Comparison of ENCODE assay signal across 8 cellular contexts in the genomic region with DNA sequence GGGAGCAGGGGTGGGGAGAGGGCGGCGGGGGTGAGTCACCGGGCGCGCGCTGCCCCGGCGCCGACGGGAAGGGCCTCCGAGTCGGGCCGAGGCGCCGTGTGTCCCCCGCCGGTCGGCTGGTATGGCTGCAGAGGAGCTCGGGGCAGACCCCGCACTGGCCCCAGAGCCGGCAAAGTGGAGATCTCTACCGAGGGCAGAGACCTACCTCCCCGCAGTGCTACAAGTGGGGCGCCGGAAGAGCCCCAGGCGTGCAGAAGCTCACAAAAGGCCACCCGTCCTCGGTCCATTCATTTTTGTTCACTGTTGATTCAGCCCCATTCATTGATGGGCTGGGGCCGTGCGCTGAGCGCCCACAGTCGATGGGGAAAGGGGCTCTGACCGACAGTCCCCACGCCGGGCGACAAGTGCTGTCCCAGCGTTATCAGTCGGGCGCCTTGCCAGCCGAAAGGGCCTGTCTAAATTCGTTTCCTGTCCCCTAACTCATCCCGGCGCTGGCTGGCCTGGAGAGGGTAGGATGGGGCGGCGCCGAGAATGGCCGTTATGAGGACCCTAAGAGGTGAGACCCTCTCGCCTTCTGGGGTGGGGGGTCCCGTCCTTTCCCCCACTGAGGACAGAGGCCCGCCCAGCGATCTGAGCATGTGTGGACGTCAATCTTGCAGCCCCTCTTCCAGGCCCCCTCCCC. TPM values are rescaled to one million over a fixed set of nuclear protein-coding genes. Genes with fewer than 3 reads are reported as not detected.
DNase-seq lines count a peak whose midpoint lies in the region; TF ChIP-seq lines count a peak whose summit lies in the region.

No MANE protein-coding gene starts in this region.

- H3K9me3 Mint-ChIP-seq in activated naive CD4-positive, alpha-beta T cell treated with anti-CD3 and anti-CD28 coated beads, Interleukin-2, amount 50 U/mL, for 24 hours, result no peaks in the 10 kb centered on the region

- TF ChIP-seq EP300 in sigmoid colon (IDR thresholded peaks at IDR 0.05), result no peak

- peak; percentile 62 for DNase-seq in stimulated activated CD4-positive, alpha-beta T cell treated with anti-CD3 and anti-CD28 coated beads, Interleukin-15, amount 100 ng/mL, for 24 hours
- no peak for DNase-seq in stimulated activated CD4-positive, alpha-beta T cell treated with anti-CD3 and anti-CD28 coated beads, Interleukin-12 subunit alpha, Interleukin-12 subunit beta, amount 100 ng/mL, for 4 hours
- peak; percentile 54 for DNase-seq in NB4 (ENCODE audit: low read depth)
- DNase-seq in right atrium auricular region (ENCODE audit: low spot score), result no peak
- peak; percentile 83 for DNase-seq in sigmoid colon
- DNase-seq in OCI-M2 (lab: John Stamatoyannopoulos, UW; ENCODE audit: unreplicated experiment), result no peak
- no peak for DNase-seq in SKM-1 (lab: John Stamatoyannopoulos, UW; ENCODE audit: unreplicated experiment)

- H3K27ac ChIP-seq in right atrium auricular region (peak overlapping the region; percentile 98 to 100), sigmoid colon (peak overlapping the region; percentile 98 to 100 (median 99))

- TF ChIP-seq CTCF in NB4 (IDR thresholded peaks at IDR 0.05; ENCODE audit: low read depth, low read length) (no peak), right atrium auricular region (IDR thresholded peaks at IDR 0.05) (peak in 1 of 2 donors; percentile 9), sigmoid colon (IDR thresholded peaks at IDR 0.05) (no peak)

- TF ChIP-seq POLR2A in NB4 (IDR thresholded peaks at IDR 0.05; ENCODE audit: extremely low read depth, insufficient read length), result peak; percentile 17
- TF ChIP-seq POLR2A in sigmoid colon (IDR thresholded peaks at IDR 0.05), result no peak

- H3K4me1 ChIP-seq in right atrium auricular region (peaks cover 0 to 51% of the 10 kb centered on the region in 2 donors), sigmoid colon (peaks cover 0 to 44% (median 31%) of the 10 kb centered on the region in 4 donors)

- H3K4me3 ChIP-seq in NB4 (ENCODE audit: low read depth, low read length), result peak overlapping the region; percentile 53
- H3K4me3 ChIP-seq in right atrium auricular region, result peak overlapping the region; percentile 80 to 89
- H3K4me3 ChIP-seq in sigmoid colon, result peak overlapping the region; percentile 80 to 99 (median 96)

- intact Hi-C loops in sigmoid colon (cut with DNase I), result no loop called here

- H3K36me3 ChIP-seq in right atrium auricular region, result peaks cover 9% of the 10 kb centered on the region
- H3K36me3 ChIP-seq in sigmoid colon, result peaks cover 0 to 16% (median 11%) of the 10 kb centered on the region in 4 donors

- H3K4me1 Mint-ChIP-seq in activated naive CD4-positive, alpha-beta T cell treated with anti-CD3 and anti-CD28 coated beads, Interleukin-2, amount 50 U/mL, for 24 hours, result peaks cover 23% of the 10 kb centered on the region

- H3K27ac Mint-ChIP-seq in activated naive CD4-positive, alpha-beta T cell treated with anti-CD3 and anti-CD28 coated beads, Interleukin-2, amount 50 U/mL, for 24 hours, result peak overlapping the region; percentile 97

- H3K9me3 ChIP-seq in right atrium auricular region, result no peaks in the 10 kb centered on the region
- H3K9me3 ChIP-seq in sigmoid colon, result no peaks in the 10 kb centered on the region

- peaks cover 18% of the 10 kb centered on the region for H3K36me3 Mint-ChIP-seq in activated naive CD4-positive, alpha-beta T cell treated with anti-CD3 and anti-CD28 coated beads, Interleukin-2, amount 50 U/mL, for 24 hours

- H3K27me3 ChIP-seq in right atrium auricular region, result no peaks in the 10 kb centered on the region
- H3K27me3 ChIP-seq in sigmoid colon, result no peaks in the 10 kb centered on the region

- peak overlapping the region; percentile 90 for H3K4me3 Mint-ChIP-seq in activated naive CD4-positive, alpha-beta T cell treated with anti-CD3 and anti-CD28 coated beads, Interleukin-2, amount 50 U/mL, for 24 hours

- H3K27me3 Mint-ChIP-seq in activated naive CD4-positive, alpha-beta T cell treated with anti-CD3 and anti-CD28 coated beads, Interleukin-2, amount 50 U/mL, for 24 hours, result no peaks in the 10 kb centered on the region

- 2 to 6% methylated on average over 52 of the region's 52 CpGs for WGBS in sigmoid colon, 2 donors

RNA-seq across cellular contexts. Expression of a gene that starts 0.7 kb away (rescaled TPM):
- 100 to 1,000 TPM; 235 to 563 TPM for total RNA-seq in right atrium auricular region
- total RNA-seq in sigmoid colon, result 1 to 10 TPM; 2.5 to 9.1 (median 5.1) TPM
- 10 to 100 TPM in 1 of 3 donors, 1 to 10 TPM in 1, under 1 TPM in 1; 0.69 to 10.3 (median 5.4) TPM for polyA plus RNA-seq in sigmoid colon

RNA-seq across cellular contexts. Expression of a gene that starts 1.9 kb away (rescaled TPM):
- total RNA-seq in right atrium auricular region (100 to 1,000 TPM; 218 to 425 TPM), sigmoid colon (1,000 to 10,000 TPM in 1 of 4 donors, 100 to 1,000 TPM in 3; 690 to 1,141 (median 828) TPM)
- 1,000 to 10,000 TPM in 1 of 3 donors, 100 to 1,000 TPM in 2; 853 to 1,404 (median 948) TPM for polyA plus RNA-seq in sigmoid colon

RNA-seq across cellular contexts. Expression of a gene that starts 10.1 kb away (rescaled TPM):
- total RNA-seq in right atrium auricular region (10 to 100 TPM; 66.9 to 68.6 TPM), sigmoid colon (10 to 100 TPM; 51.2 to 71.2 (median 60.3) TPM)
- polyA plus RNA-seq in sigmoid colon, result 100 to 1,000 TPM in 1 of 3 donors, 10 to 100 TPM in 2; 45.0 to 120 (median 83.9) TPM

RNA-seq across cellular contexts. Expression of a gene that starts 10.4 kb away (rescaled TPM):
- total RNA-seq in right atrium auricular region (100 to 1,000 TPM in 1 of 2 donors, 10 to 100 TPM in 1; 99.5 to 188 TPM), sigmoid colon (10 to 100 TPM; 41.0 to 60.3 (median 48.6) TPM)
- 10 to 100 TPM; 57.7 to 82.8 (median 79.9) TPM for polyA plus RNA-seq in sigmoid colon

RNA-seq across cellular contexts. Expression of a gene that starts 17.4 kb away (rescaled TPM):
- total RNA-seq in right atrium auricular region (100 to 1,000 TPM in 1 of 2 donors, 10 to 100 TPM in 1; 83.9 to 122 TPM), sigmoid colon (10 to 100 TPM; 42.6 to 84.5 (median 72.3) TPM)
- 10 to 100 TPM; 67.8 to 79.3 (median 73.9) TPM for polyA plus RNA-seq in sigmoid colon

Comparison
In these comparisons a context has a peak if more than half of its experiments do, and no peak if none do; other contexts are left out.
1. DNase-seq: peak in stimulated activated CD4-positive, alpha-beta T cell treated with anti-CD3 and anti-CD28 coated beads, Interleukin-15, amount 100 ng/mL, for 24 hours (single experiment), NB4 (single experiment) and sigmoid colon (single experiment); none in stimulated activated CD4-positive, alpha-beta T cell treated with anti-CD3 and anti-CD28 coated beads, Interleukin-12 subunit alpha, Interleukin-12 subunit beta, amount 100 ng/mL, for 4 hours (single experiment), right atrium auricular region (single experiment), OCI-M2 (single experiment) and SKM-1 (single experiment).
2. RNA of a gene that starts 0.7 kb away (total RNA-seq): 235 to 563 TPM in right atrium auricular region; 2.5 to 9.1 TPM in sigmoid colon; every median in the first group is over 10 times any median in the second.
3. Peak in every context shown above with its lines, with median percentiles within 50 percentile points of each other: H3K4me3 ChIP-seq.